16 cellular contexts compared by ENCODE assay signal in the genomic region with DNA sequence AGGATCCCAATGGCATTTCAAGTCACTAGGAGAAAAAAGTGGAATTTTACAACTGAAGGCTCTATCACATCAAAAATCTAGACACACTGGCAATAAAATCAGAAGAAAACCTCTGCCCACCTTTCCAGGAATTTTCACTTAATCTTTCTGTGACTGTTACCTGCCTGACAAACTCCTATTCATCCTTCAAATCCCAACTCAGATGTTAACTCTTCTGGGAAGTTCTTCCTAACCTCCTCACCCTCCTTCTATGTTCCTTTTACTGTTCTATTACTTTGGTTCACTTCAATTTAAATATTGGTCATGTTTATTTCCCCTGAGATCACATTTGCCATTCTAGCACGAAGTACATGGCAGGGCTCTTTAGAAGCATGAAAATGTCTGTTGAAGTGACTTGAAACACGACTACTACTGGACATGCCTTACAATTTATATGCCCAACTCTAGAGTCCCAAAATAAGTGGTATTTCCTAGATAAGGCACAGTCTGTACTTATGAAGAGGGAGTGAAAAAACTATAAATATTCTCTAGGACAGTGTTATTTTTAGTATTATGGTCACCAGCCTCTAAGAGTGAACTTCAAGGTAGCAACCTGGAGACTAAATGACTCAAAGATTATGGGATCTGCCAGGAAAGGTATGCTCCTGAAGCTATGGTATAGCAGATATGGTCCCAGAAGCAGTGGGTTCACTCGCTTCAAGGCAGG. TPM values are rescaled to one million over a fixed set of nuclear protein-coding genes. Genes with fewer than 3 reads are reported as not detected.
DNase-seq lines count a peak whose midpoint lies in the region; ATAC-seq and TF ChIP-seq lines count a peak whose summit lies in the region.
"Had no signal": no experiment of that assay in that cellular context is flagged by ENCODE, and none has a peak within 500 bp of the region (broad histone marks: within the 10 kb centered on the region; RNA-seq: fewer than 3 reads in every experiment).

No MANE protein-coding gene starts in this region.

- intact Hi-C loops in heart right ventricle (cut with DNase I) (no loop called here), right cardiac atrium (cut with DNase I) (no loop called here), spleen (cut with DNase I; ENCODE audit: low total_unique reads) (no loop called here)

- H3K4me3 ChIP-seq in SK-N-SH (ENCODE audit: low read depth in 2 of 2, low read length in 1 of 2), result no peak overlapping the region; a peak in 1 of 4 replicates
- no peak overlapping the region for H3K4me3 ChIP-seq in heart right ventricle
- no peak overlapping the region for H3K4me3 ChIP-seq in right cardiac atrium (ENCODE audit: low read length)
- no peak overlapping the region for H3K4me3 ChIP-seq in spleen
- H3K4me3 ChIP-seq: HAP-1 had no signal

- no peak for TF ChIP-seq CTCF in SK-N-SH (IDR thresholded peaks at IDR 0.05)
- TF ChIP-seq CTCF in chondrocyte (IDR thresholded peaks at IDR 0.05), result no peak
- no peak for TF ChIP-seq CTCF in heart right ventricle (IDR thresholded peaks at IDR 0.05)
- no peak for TF ChIP-seq CTCF in spleen (IDR thresholded peaks at IDR 0.05 in 8 of 11, conservative IDR thresholded peaks at IDR 0.05 in 3 of 11)

- H3K9ac ChIP-seq in SK-N-SH, result no peak overlapping the region

- H3K27me3 Mint-ChIP-seq in chondrocyte (ENCODE audit: low read depth), result no peaks in the 10 kb centered on the region

- H3K27me3 ChIP-seq in SK-N-SH (ENCODE audit: insufficient read depth) (no peaks in the 10 kb centered on the region), heart right ventricle (no peaks in the 10 kb centered on the region), right cardiac atrium (ENCODE audit: control insufficient read depth, insufficient read depth) (no peaks in the 10 kb centered on the region), spleen (replicated peaks in 1 of 7) (no peaks in the 10 kb centered on the region)

- no peak for TF ChIP-seq RAD21 in SK-N-SH (IDR thresholded peaks at IDR 0.05; ENCODE audit: low read length)

- H3K9me3 ChIP-seq in SK-N-SH (peaks cover 11% of the 10 kb centered on the region; the same call in 1 of the 2 replicates), heart right ventricle (peaks cover 0 to 63% (median 28%) of the 10 kb centered on the region in 11 donors), right cardiac atrium (ENCODE audit: control insufficient read depth, low read length) (no peaks in the 10 kb centered on the region), spleen (peaks cover 10 to 67% (median 61%) of the 10 kb centered on the region in 8 donors)

- H3K27ac ChIP-seq in SK-N-SH (ENCODE audit: low read depth in 2 of 2, low read length in 1 of 2) (no peak overlapping the region), heart right ventricle (peak overlapping the region in 9 of 10 donors; percentile 9 to 75 (median 35)), right cardiac atrium (ENCODE audit: low read length) (peak overlapping the region; percentile 76), spleen (no peak overlapping the region)
- H3K27ac ChIP-seq: 22Rv1 had no signal

- peaks cover 17% of the 10 kb centered on the region for H3K4me1 Mint-ChIP-seq in chondrocyte (ENCODE audit: low read depth)
- H3K4me1 Mint-ChIP-seq: CD14-positive monocyte had no signal

- H3F3A ChIP-seq in SK-N-SH (replicated peaks; ENCODE audit: insufficient read depth), result peaks cover 11% of the 10 kb centered on the region

- no peak overlapping the region for H3K4me3 Mint-ChIP-seq in chondrocyte (ENCODE audit: unreplicated experiment)
- H3K4me3 Mint-ChIP-seq: CD14-positive monocyte; CD8-positive, alpha-beta T cell; HFFc6 had no signal

- TF ChIP-seq POLR2A in spleen (IDR thresholded peaks at IDR 0.05), result no peak

- peak overlapping the region; percentile 12 for H3K27ac Mint-ChIP-seq in chondrocyte (ENCODE audit: unreplicated experiment)
- H3K27ac Mint-ChIP-seq: CD14-positive monocyte; CD8-positive, alpha-beta T cell; HFFc6 had no signal

- H3K36me3 Mint-ChIP-seq in chondrocyte (ENCODE audit: low read depth), result peaks cover 8% of the 10 kb centered on the region

- H3K9me3 Mint-ChIP-seq in chondrocyte (ENCODE audit: low read depth), result peaks cover 22% of the 10 kb centered on the region

- H3K36me3 ChIP-seq in SK-N-SH (replicated peaks in 1 of 2; ENCODE audit: control insufficient read depth in 1 of 2, insufficient read depth in 2 of 2, low read length in 1 of 2), result peaks cover 0 to 11% of the 10 kb centered on the region in 2 experiments
- H3K36me3 ChIP-seq in heart right ventricle, result no peaks in the 10 kb centered on the region
- H3K36me3 ChIP-seq in spleen, result peaks cover 0 to 10% (median 0%) of the 10 kb centered on the region in 6 donors
- H3K36me3 ChIP-seq: HAP-1 had no signal

- no peak for ATAC-seq in SK-N-SH treated with all-trans-retinoic acid at 6 μM for 48 hours
- ATAC-seq in heart right ventricle, result peak; percentile 49 to 92 (median 75)
- peak; percentile 60 to 72 for ATAC-seq in right cardiac atrium
- ATAC-seq: CD8-positive, alpha-beta T cell had no signal

- H4K20me1 ChIP-seq in SK-N-SH (ENCODE audit: insufficient read depth), result peaks cover 52% of the 10 kb centered on the region

- DNase-seq in SK-N-SH (no peak), chondrocyte (ENCODE audit: low spot score) (no peak), heart right ventricle (no peak), right cardiac atrium (no peak), spleen (no peak), OCI-M2 (lab: John Stamatoyannopoulos, UW; ENCODE audit: unreplicated experiment) (no peak), NCI-H446 treated with DMSO at 0.1 percent for 48 hours (lab: John Stamatoyannopoulos, UW) (no peak)
- DNase-seq: CD8-positive, alpha-beta T cell; COR-L47; DND-41; GDM1; HFFc6 had no signal

- peaks cover 100% of the 10 kb centered on the region for H3K79me2 ChIP-seq in SK-N-SH (ENCODE audit: insufficient read depth)

- H2AFZ ChIP-seq in SK-N-SH (ENCODE audit: low read depth), result no peak overlapping the region

- 96% methylated on average over 3 of the region's 3 CpGs for WGBS in SK-N-SH (ENCODE audit: low lambda C conversion rate)
- WGBS in heart right ventricle, 2 donors, result 59 to 75% methylated on average over 3 of the region's 3 CpGs
- 78% methylated on average over 3 of the region's 3 CpGs for WGBS in right cardiac atrium
- WGBS in spleen, 5 donors, result 86 to 91% (median 90%) methylated on average over 3 of the region's 3 CpGs

- H3K4me1 ChIP-seq in SK-N-SH (ENCODE audit: control insufficient read depth in 1 of 2, insufficient read depth in 2 of 2, low read depth in 1 of 2, low read length in 1 of 2) (no peaks in the 10 kb centered on the region), heart right ventricle (peaks cover 4 to 43% (median 10%) of the 10 kb centered on the region in 9 donors), right cardiac atrium (ENCODE audit: control insufficient read depth, insufficient read depth, low read length) (peaks cover 2% of the 10 kb centered on the region), spleen (peaks cover 0 to 3% (median 0%) of the 10 kb centered on the region in 6 donors)
- H3K4me1 ChIP-seq: HAP-1 had no signal

- CTCF ChIA-PET in SK-N-SH (lab: Yijun Ruan, JAX), result no interaction called here

- POLR2A ChIA-PET in SK-N-SH (lab: Yijun Ruan, JAX), result no interaction called here

- no peak overlapping the region for H3K4me2 ChIP-seq in SK-N-SH

- no peak for TF ChIP-seq EP300 in SK-N-SH (IDR thresholded peaks at IDR 0.05; ENCODE audit: borderline replicate concordance in 1 of 2, low read depth in 1 of 2, low read length in 1 of 2)

- H3K9me2 ChIP-seq in SK-N-SH, result no peaks in the 10 kb centered on the region

TF ChIP-seq in SK-N-SH treated with all-trans-retinoic acid at 6 μM for 48 hours, 23 proteins besides CTCF, POLR2A, EP300 and RAD21:
- TF ChIP-seq ISL1 (CRISPR knock-in tag; IDR thresholded peaks at IDR 0.05) (no peak), ZNF70 (CRISPR knock-in tag; IDR thresholded peaks at IDR 0.05) (no peak), ZFP3 (CRISPR knock-in tag; IDR thresholded peaks at IDR 0.05) (peak; percentile 85), ZC3H10 (CRISPR knock-in tag; IDR thresholded peaks at IDR 0.05) (no peak)

TF ChIP-seq in SK-N-SH, 30 proteins besides CTCF, POLR2A, EP300 and RAD21:
- TF ChIP-seq JUND (IDR thresholded peaks at IDR 0.05) (no peak), POLR2AphosphoS5 (IDR thresholded peaks at IDR 0.05; ENCODE audit: low read depth, low read length) (no peak)
TF ChIP-seq in SK-N-SH: peak in this region for 0.

RNA-seq across cellular contexts. Expression of a gene that starts 17.1 kb away (rescaled TPM):
- polyA plus RNA-seq in SK-N-SH (2012; rRNA removed), result 7.1 and 8.7 TPM in 2 replicates
- 4.5 and 5.2 TPM in 2 replicates for polyA plus RNA-seq in SK-N-SH (2012; cell fraction: cytosol; rRNA removed)
- polyA plus RNA-seq in SK-N-SH (2012; cell fraction: nucleus; rRNA removed), result 15.3 and 23.4 TPM in 2 replicates
- 29.9 to 39.7 TPM (median 34.4 TPM) in 3 replicates for total RNA-seq in chondrocyte
- 10 to 100 TPM; 27.1 to 52.9 (median 41.0) TPM for total RNA-seq in heart right ventricle
- polyA plus RNA-seq in heart right ventricle, result 10 to 100 TPM in 1 of 2 donors, 1 to 10 TPM in 1; 3.0 to 29.0 TPM
- total RNA-seq in right cardiac atrium, result 10 to 100 TPM; 46.8 to 53.9 (median 50.5) TPM
- polyA plus RNA-seq in right cardiac atrium, result 9.7 TPM
- 10 to 100 TPM; 45.0 to 68.3 (median 52.8) TPM for total RNA-seq in spleen
- 1 to 10 TPM; 4.2 to 6.1 (median 5.4) TPM for polyA plus RNA-seq in spleen

Comparison
In these comparisons a context has a peak if more than half of its experiments do, and no peak if none do; other contexts are left out.
1. H3K27ac ChIP-seq: peak in heart right ventricle (9 of 10) and right cardiac atrium (single experiment); none in SK-N-SH (0 of 2) and spleen (0 of 8).